Comparison of ENCODE assay signal across 8 cellular contexts in genomic region chr12:109481863-109482262, GRCh38.
"Had no signal": no experiment of that assay in that cellular context is flagged by ENCODE, and none has a peak within 500 bp of the region (broad histone marks: within the 10 kb centered on the region; RNA-seq: fewer than 3 reads in every experiment).

No MANE protein-coding gene starts in this region.

- H3K27me3 Mint-ChIP-seq: IgD-negative memory B cell had no signal

- H3K27ac ChIP-seq: HL-60, KMS-11 had no signal

- FAIRE-seq: HepG2, HTR-8/SVneo had no signal

- H3K4me2 ChIP-seq: KMS-11 had no signal

- H3K9me3 Mint-ChIP-seq: IgD-negative memory B cell had no signal

- DNase-seq: IMR-90, KBM-7, KG1 had no signal

- ATAC-seq: HepG2 had no signal

- H3K9ac ChIP-seq: KMS-11 had no signal
